11 cellular contexts compared by ENCODE assay signal in the genomic region with DNA sequence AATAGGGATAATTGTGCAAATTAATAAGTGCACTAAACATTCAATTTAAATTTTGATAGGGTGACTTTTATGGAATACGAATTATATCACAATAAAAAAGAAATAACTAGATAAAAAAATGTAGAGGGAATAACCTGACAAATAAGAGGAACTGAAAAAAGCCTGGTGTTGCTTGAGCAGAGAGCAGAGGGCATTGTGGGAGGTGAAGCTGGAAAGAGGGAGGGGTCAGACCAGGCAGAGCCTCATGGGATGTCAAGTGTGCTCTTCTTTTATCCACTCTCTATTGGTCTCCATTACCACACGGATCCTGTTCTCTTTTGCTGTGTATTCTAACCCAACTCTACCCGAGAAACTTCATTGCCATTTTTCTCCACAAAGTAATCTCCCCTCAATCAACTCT.
"Had no signal": no experiment of that assay in that cellular context is flagged by ENCODE, and none has a peak within 500 bp of the region (broad histone marks: within the 10 kb centered on the region; RNA-seq: fewer than 3 reads in every experiment).

No MANE protein-coding gene starts in this region.

- H3K4me1 Mint-ChIP-seq: activated CD4-positive, alpha-beta memory T cell treated with anti-CD3 and anti-CD28 coated beads, Interleukin-2, amount 10 ng/mL, durations not matched to agents 7 days and 5 days; activated naive CD8-positive, alpha-beta T cell treated with anti-CD3 and anti-CD28 coated beads for 36 hours; nephron progenitor cell had no signal

- DNase-seq: activated CD4-positive, alpha-beta memory T cell treated with anti-CD3 and anti-CD28 coated beads, Interleukin-2, amount 10 ng/mL, durations not matched to agents 7 days and 5 days; activated CD8-positive, alpha-beta memory T cell treated with anti-CD3 and anti-CD28 coated beads, Interleukin-2, amount 50 U/mL, for 4 hours; activated gamma-delta T cell treated with Interleukin-2 at 50 U/mL for 16 hours; activated naive CD8-positive, alpha-beta T cell treated with anti-CD3 and anti-CD28 coated beads for 36 hours; activated T-cell treated with anti-CD3 and anti-CD28 coated beads, Interleukin-2, amount 50 U/mL, for 72 hours; hippocampal formation; nephron progenitor cell; stimulated activated CD4-positive, alpha-beta T cell treated with anti-CD3 and anti-CD28 coated beads, Interleukin-2, amount 100 ng/mL, for 48 hours; stimulated activated naive CD4-positive, alpha-beta T cell treated with Interleukin-2 at 50 U/mL for 16 hours; trophoblast cell had no signal

- H3K36me3 Mint-ChIP-seq: activated naive CD8-positive, alpha-beta T cell treated with anti-CD3 and anti-CD28 coated beads for 36 hours had no signal

- H3K27ac Mint-ChIP-seq: activated CD4-positive, alpha-beta memory T cell treated with anti-CD3 and anti-CD28 coated beads, Interleukin-2, amount 10 ng/mL, durations not matched to agents 7 days and 5 days; activated naive CD8-positive, alpha-beta T cell treated with anti-CD3 and anti-CD28 coated beads for 36 hours; activated T-cell treated with anti-CD3 and anti-CD28 coated beads, Interleukin-2, amount 50 U/mL, for 72 hours; nephron progenitor cell had no signal

- H3K9me3 Mint-ChIP-seq: activated CD4-positive, alpha-beta memory T cell treated with anti-CD3 and anti-CD28 coated beads, Interleukin-2, amount 10 ng/mL, durations not matched to agents 7 days and 5 days; activated naive CD8-positive, alpha-beta T cell treated with anti-CD3 and anti-CD28 coated beads for 36 hours; nephron progenitor cell had no signal

- ATAC-seq: activated T-cell treated with anti-CD3 and anti-CD28 coated beads, Interleukin-2, amount 50 U/mL, for 72 hours; esophagus mucosa had no signal

- H3K27me3 Mint-ChIP-seq: activated CD4-positive, alpha-beta memory T cell treated with anti-CD3 and anti-CD28 coated beads, Interleukin-2, amount 10 ng/mL, durations not matched to agents 7 days and 5 days; activated naive CD8-positive, alpha-beta T cell treated with anti-CD3 and anti-CD28 coated beads for 36 hours had no signal

- H3K4me3 Mint-ChIP-seq: activated CD4-positive, alpha-beta memory T cell treated with anti-CD3 and anti-CD28 coated beads, Interleukin-2, amount 10 ng/mL, durations not matched to agents 7 days and 5 days; activated naive CD8-positive, alpha-beta T cell treated with anti-CD3 and anti-CD28 coated beads for 36 hours; activated T-cell treated with anti-CD3 and anti-CD28 coated beads, Interleukin-2, amount 50 U/mL, for 72 hours; nephron progenitor cell had no signal
